In genomic region chr11:61949169-61950034, GRCh38 we compare ENCODE assay signal across 2 cellular contexts.
TF ChIP-seq lines count a peak whose summit lies in the region.

No MANE protein-coding gene starts in this region.

TF ChIP-seq in IMR-90, 13 proteins besides CTCF, POLR2A, EP300 and RAD21:
- TF ChIP-seq MXI1 (IDR thresholded peaks at IDR 0.05; ENCODE audit: borderline replicate concordance, low read depth, low read length) (no peak), USF2 (IDR thresholded peaks at IDR 0.05; ENCODE audit: low read depth, low read length) (no peak), BHLHE40 (IDR thresholded peaks at IDR 0.05; ENCODE audit: low read depth, low read length) (0 out of 2 replicates have a peak, but pooled peaks have one; percentile 8), MAFK (IDR thresholded peaks at IDR 0.05; ENCODE audit: low read depth, low read length) (peak; percentile 43), MAZ (IDR thresholded peaks at IDR 0.05; ENCODE audit: borderline replicate concordance, low read depth, low read length) (peak; percentile 47; the same call in 1 of the 2 replicates), NFE2L2 (IDR thresholded peaks at IDR 0.05; ENCODE audit: low read depth, low read length) (no peak), CEBPB (IDR thresholded peaks at IDR 0.05; ENCODE audit: low read depth, low read length) (peak; percentile 98), CHD1 (IDR thresholded peaks at IDR 0.05; ENCODE audit: low read depth, low read length) (no peak), RCOR1 (IDR thresholded peaks at IDR 0.05; ENCODE audit: insufficient replicate concordance, low read length) (no peak), ELK1 (IDR thresholded peaks at IDR 0.05; ENCODE audit: borderline replicate concordance, low read depth, low read length) (no peak), SMC3 (IDR thresholded peaks at IDR 0.05; ENCODE audit: low read depth, low read length) (no peak), RFX5 (IDR thresholded peaks at IDR 0.05; ENCODE audit: low read depth, low read length) (no peak), FOS (IDR thresholded peaks at IDR 0.05; ENCODE audit: low read depth, low read length) (no peak)

TF ChIP-seq in GM12891, 5 proteins besides CTCF, POLR2A, EP300 and RAD21:
- no peak for TF ChIP-seq PAX5 (IDR thresholded peaks at IDR 0.05; ENCODE audit: insufficient read depth, low read length, severe bottlenecking)
- no peak for TF ChIP-seq POLR2AphosphoS5 (IDR thresholded peaks at IDR 0.05; ENCODE audit: low read depth, low read length)
- no peak for TF ChIP-seq TAF1 (IDR thresholded peaks at IDR 0.05; ENCODE audit: low read depth, low read length)
- TF ChIP-seq SPI1 (IDR thresholded peaks at IDR 0.05; ENCODE audit: low read depth, low read length): no peak
- TF ChIP-seq POU2F2 (IDR thresholded peaks at IDR 0.05; ENCODE audit: low read depth, low read length): no peak
